ENCODE assay signal across 8 cellular contexts in genomic region chr19:11094520-11094894, GRCh38. TPM values are rescaled to one million over a fixed set of nuclear protein-coding genes. Genes with fewer than 3 reads are reported as not detected.
DNase-seq lines count a peak whose midpoint lies in the region; ATAC-seq, FAIRE-seq and TF ChIP-seq lines count a peak whose summit lies in the region.

No MANE protein-coding gene starts in this region.

- no peaks in the 10 kb centered on the region for H3K27me3 ChIP-seq in left lung

- intact Hi-C loops in left lung (cut with DNase I): no loop called here

- H3K4me3 ChIP-seq in left lung: peak overlapping the region in 1 of 2 donors; percentile 57

- H3K4me1 Mint-ChIP-seq in T-helper 2 cell treated with Interferon-gamma antibody and Interleukin-4, amounts not matched to agents 5 μg/mL and 100 μg/mL, for 36 hours (ENCODE audit: low read depth): peaks cover 47% of the 10 kb centered on the region
- peaks cover 63% of the 10 kb centered on the region for H3K4me1 Mint-ChIP-seq in activated naive CD8-positive, alpha-beta T cell treated with anti-CD3 and anti-CD28 coated beads, Interleukin-2, amount 50 U/mL, for 24 hours

- no peak for FAIRE-seq in GM19239 (lab: Jason Lieb, UNC)

- ATAC-seq in activated naive CD8-positive, alpha-beta T cell treated with anti-CD3 and anti-CD28 coated beads, Interleukin-2, amount 50 U/mL, for 24 hours: no peak
- ATAC-seq in left lung: no peak

- peaks cover 4% of the 10 kb centered on the region for H3K9me3 Mint-ChIP-seq in T-helper 2 cell treated with Interferon-gamma antibody and Interleukin-4, amounts not matched to agents 5 μg/mL and 100 μg/mL, for 36 hours
- H3K9me3 Mint-ChIP-seq in activated naive CD8-positive, alpha-beta T cell treated with anti-CD3 and anti-CD28 coated beads, Interleukin-2, amount 50 U/mL, for 24 hours: peaks cover 5% of the 10 kb centered on the region

- DNase-seq in T-helper 2 cell treated with Interferon-gamma antibody and Interleukin-4, amounts not matched to agents 5 μg/mL and 100 μg/mL, for 36 hours (ENCODE audit: low spot score): no peak
- DNase-seq in T-helper 2 cell: no peak
- DNase-seq in activated naive CD8-positive, alpha-beta T cell treated with anti-CD3 and anti-CD28 coated beads, Interleukin-2, amount 50 U/mL, for 24 hours: no peak
- no peak for DNase-seq in left lung
- no peak for DNase-seq in cortex of kidney (lab: John Stamatoyannopoulos, UW)
- no peak for DNase-seq in mesenteric fat pad (ENCODE audit: low spot score)
- DNase-seq in GM19239 (ENCODE audit: insufficient read length, low spot score): no peak

- peak overlapping the region; percentile 81 for H3K4me3 Mint-ChIP-seq in T-helper 2 cell treated with Interferon-gamma antibody and Interleukin-4, amounts not matched to agents 5 μg/mL and 100 μg/mL, for 36 hours
- peak overlapping the region; percentile 69 for H3K4me3 Mint-ChIP-seq in activated naive CD8-positive, alpha-beta T cell treated with anti-CD3 and anti-CD28 coated beads, Interleukin-2, amount 50 U/mL, for 24 hours

- no peaks in the 10 kb centered on the region for H3K27me3 Mint-ChIP-seq in T-helper 2 cell treated with Interferon-gamma antibody and Interleukin-4, amounts not matched to agents 5 μg/mL and 100 μg/mL, for 36 hours (ENCODE audit: low read depth)
- no peaks in the 10 kb centered on the region for H3K27me3 Mint-ChIP-seq in activated naive CD8-positive, alpha-beta T cell treated with anti-CD3 and anti-CD28 coated beads, Interleukin-2, amount 50 U/mL, for 24 hours

- no peak for TF ChIP-seq CTCF in left lung (IDR thresholded peaks at IDR 0.05)

- H3K27ac ChIP-seq in left lung: peak overlapping the region; percentile 98 to 99
- H3K27ac ChIP-seq in temporal lobe (ENCODE audit: low read depth, low read length): peak overlapping the region; percentile 12

- H3K4me1 ChIP-seq in left lung: peaks cover 45 to 86% of the 10 kb centered on the region in 2 donors

- H3K36me3 Mint-ChIP-seq in T-helper 2 cell treated with Interferon-gamma antibody and Interleukin-4, amounts not matched to agents 5 μg/mL and 100 μg/mL, for 36 hours (ENCODE audit: low read depth): peaks cover 68% of the 10 kb centered on the region
- peaks cover 57% of the 10 kb centered on the region for H3K36me3 Mint-ChIP-seq in activated naive CD8-positive, alpha-beta T cell treated with anti-CD3 and anti-CD28 coated beads, Interleukin-2, amount 50 U/mL, for 24 hours (ENCODE audit: low read depth)

- H3K27ac Mint-ChIP-seq in T-helper 2 cell treated with Interferon-gamma antibody and Interleukin-4, amounts not matched to agents 5 μg/mL and 100 μg/mL, for 36 hours: peak overlapping the region; percentile 93
- H3K27ac Mint-ChIP-seq in activated naive CD8-positive, alpha-beta T cell treated with anti-CD3 and anti-CD28 coated beads, Interleukin-2, amount 50 U/mL, for 24 hours: peak overlapping the region; percentile 94

- peaks cover 0 to 56% of the 10 kb centered on the region in 2 donors for H3K36me3 ChIP-seq in left lung

- H3K9me3 ChIP-seq in left lung: no peaks in the 10 kb centered on the region

RNA-seq across cellular contexts. Expression of gene LDLR, which starts 5.2 kb away (rescaled TPM):
- total RNA-seq in left lung: 100 to 1,000 TPM; 212 to 310 TPM
- 18.9 TPM for total RNA-seq in temporal lobe
- 109 TPM for total RNA-seq in mesenteric fat pad
